1 cellular context compared by ENCODE assay signal in genomic region chr6:50663806-50664205, GRCh38.
TF ChIP-seq lines count a peak whose summit lies in the region.

No MANE protein-coding gene starts in this region.

TF ChIP-seq in GM23338, 12 proteins besides CTCF, POLR2A, EP300 and RAD21 (continued from another document):
- TF ChIP-seq ETS1 (IDR thresholded peaks at IDR 0.05) (no peak), ZNF114 (CRISPR knock-in tag; IDR thresholded peaks at IDR 0.05) (no peak), REST (IDR thresholded peaks at IDR 0.05; ENCODE audit: unreplicated experiment) (no peak), EZH2 (IDR thresholded peaks at IDR 0.05; ENCODE audit: low read depth, unreplicated experiment) (no peak), ZNF462 (CRISPR knock-in tag; IDR thresholded peaks at IDR 0.05) (no peak), EZH2phosphoT487 (IDR thresholded peaks at IDR 0.05; ENCODE audit: unreplicated experiment) (no peak), POLR2AphosphoS5 (IDR thresholded peaks at IDR 0.05; ENCODE audit: low read depth) (no peak), STAT1 (IDR thresholded peaks at IDR 0.05; ENCODE audit: unreplicated experiment) (no peak)
